ENCODE assay signal across 9 cellular contexts in genomic region chr3:49199244-49199899, GRCh38. TPM values are rescaled to one million over a fixed set of nuclear protein-coding genes. Genes with fewer than 3 reads are reported as not detected.
DNase-seq lines count a peak whose midpoint lies in the region; TF ChIP-seq lines count a peak whose summit lies in the region.
"Had no signal": no experiment of that assay in that cellular context is flagged by ENCODE, and none has a peak within 500 bp of the region (broad histone marks: within the 10 kb centered on the region; RNA-seq: fewer than 3 reads in every experiment).

No MANE protein-coding gene starts in this region.

- peak; percentile 90 for DNase-seq in LHCN-M2 (ENCODE audit: low read depth)
- DNase-seq in coronary artery (ENCODE audit: low spot score): peak; percentile 93
- DNase-seq in left kidney (ENCODE audit: low read depth, low spot score): peak; percentile 92
- peak; percentile 1 for DNase-seq in stimulated activated CD8-positive, alpha-beta memory T cell treated with anti-CD3 and anti-CD28 coated beads, Interleukin-4, amount 100 ng/mL, for 24 hours (ENCODE audit: low read depth)
- DNase-seq in activated effector memory CD4-positive, alpha-beta T cell treated with Interleukin-2 at 50 U/mL for 16 hours: no peak
- DNase-seq in hepatic stellate cell (ENCODE audit: low spot score): no peak
- no peak for DNase-seq in COLO829 (ENCODE audit: low spot score)
- no peak for DNase-seq in NCI-H69 (lab: John Stamatoyannopoulos, UW)
- DNase-seq: NCI-H1417 treated with DMSO at 0.1 percent for 48 hours had no signal

- peak overlapping the region; percentile 53 to 72 for H3K27ac ChIP-seq in coronary artery

- no peak for TF ChIP-seq CTCF in coronary artery (IDR thresholded peaks at IDR 0.05)

- peak overlapping the region; percentile 74 for H3K4me3 ChIP-seq in coronary artery

RNA-seq across cellular contexts. Expression of gene KLHDC8B, which starts 28.0 kb away (rescaled TPM):
- 17.1 and 19.1 TPM in 2 replicates for total RNA-seq in LHCN-M2 (2014; rRNA removed)
- polyA plus RNA-seq in LHCN-M2 (2012): 21.0 TPM

RNA-seq across cellular contexts. Expression of gene CCDC71, which starts 33.2 kb away (rescaled TPM):
- total RNA-seq in LHCN-M2 (2014; rRNA removed): 43.7 and 44.3 TPM in 2 replicates
- polyA plus RNA-seq in LHCN-M2 (2012): 22.1 TPM

Comparison
In these comparisons a context has a peak if more than half of its experiments do, and no peak if none do; other contexts are left out.
1. DNase-seq: peak in LHCN-M2 (single experiment), coronary artery (single experiment), left kidney (single experiment) and stimulated activated CD8-positive, alpha-beta memory T cell treated with anti-CD3 and anti-CD28 coated beads, Interleukin-4, amount 100 ng/mL, for 24 hours (single experiment); none in activated effector memory CD4-positive, alpha-beta T cell treated with Interleukin-2 at 50 U/mL for 16 hours (single experiment), hepatic stellate cell (single experiment), COLO829 (single experiment) and NCI-H69 (single experiment).